8 cellular contexts compared by ENCODE assay signal in genomic region chr20:23361108-23361650, GRCh38. TPM values are rescaled to one million over a fixed set of nuclear protein-coding genes. Genes with fewer than 3 reads are reported as not detected.
A peak's percentile ranks its signal among the peaks of the same experiment; 100 is the strongest.
DNase-seq lines count a peak whose midpoint lies in the region; ATAC-seq and TF ChIP-seq lines count a peak whose summit lies in the region.

No MANE protein-coding gene starts in this region.

- peaks cover 32% of the 10 kb centered on the region for H3K4me1 ChIP-seq in cardiac muscle cell (ENCODE audit: low read depth)
- H3K4me1 ChIP-seq in left ventricle myocardium inferior, result peaks cover 88% of the 10 kb centered on the region

- H3K27me3 ChIP-seq in cardiac muscle cell (no peaks in the 10 kb centered on the region), left ventricle myocardium inferior (ENCODE audit: low read depth) (no peaks in the 10 kb centered on the region)

- peak overlapping the region; percentile 94 for H3K27ac Mint-ChIP-seq in activated CD8-positive, alpha-beta T cell treated with anti-CD3 and anti-CD28 coated beads, Interleukin-2, amount 10 ng/mL, durations not matched to agents 7 days and 5 days

- peaks cover 28% of the 10 kb centered on the region for H3K36me3 Mint-ChIP-seq in activated CD8-positive, alpha-beta T cell treated with anti-CD3 and anti-CD28 coated beads, Interleukin-2, amount 10 ng/mL, durations not matched to agents 7 days and 5 days (ENCODE audit: low read depth)

- intact Hi-C loops in Right ventricle myocardium inferior (cut with DNase I) (loop anchor here (5.0 kb wide), 2 partner anchors 61 to 276 kb away; partner anchors contain the start of genes CST3 and NAPB), left ventricle myocardium inferior (cut with micrococcal nuclease) (no loop called here)

- no peaks in the 10 kb centered on the region for H3K9me3 Mint-ChIP-seq in activated CD8-positive, alpha-beta T cell treated with anti-CD3 and anti-CD28 coated beads, Interleukin-2, amount 10 ng/mL, durations not matched to agents 7 days and 5 days (ENCODE audit: insufficient read depth)

- H3K9me3 ChIP-seq in cardiac muscle cell (ENCODE audit: low read depth), result no peaks in the 10 kb centered on the region
- H3K9me3 ChIP-seq in left ventricle myocardium inferior (replicated peaks), result no peaks in the 10 kb centered on the region

- DNase-seq in cardiac muscle cell (ENCODE audit: low read depth in 1 of 2, low spot score in 1 of 2) (peak in 1 of 2 donors; percentile 42), Right ventricle myocardium inferior (ENCODE audit: missing footprints) (no peak), left ventricle myocardium inferior (no peak), putamen (ENCODE audit: low spot score) (peak; percentile 20), NCI-H1694 (lab: John Stamatoyannopoulos, UW) (no peak), mesenteric fat pad (ENCODE audit: low spot score) (no peak)
- no peak for DNase-seq in activated CD8-positive, alpha-beta T cell treated with anti-CD3 and anti-CD28 coated beads, Interleukin-2, amount 10 ng/mL, durations not matched to agents 7 days and 5 days

- H3K4me3 Mint-ChIP-seq in activated CD8-positive, alpha-beta T cell treated with anti-CD3 and anti-CD28 coated beads, Interleukin-2, amount 10 ng/mL, durations not matched to agents 7 days and 5 days, result peak overlapping the region; percentile 75

- CTCF ChIA-PET in activated CD8-positive, alpha-beta T cell treated with anti-CD3 and anti-CD28 coated beads, Interleukin-2, amount 10 ng/mL, durations not matched to agents 7 days and 5 days (lab: Charles Lee), result interaction anchor here (1.1 to 1.7 kb wide), 2 partner anchors 11 to 60 kb away, joined by 7 read pairs; partner anchors contain the start of gene NAPB

- H3K27ac ChIP-seq in cardiac muscle cell, result peak overlapping the region; percentile 97
- H3K27ac ChIP-seq in left ventricle myocardium inferior (replicated peaks), result peak overlapping the region; percentile 100

- H3K36me3 ChIP-seq in cardiac muscle cell (peaks cover 5% of the 10 kb centered on the region), left ventricle myocardium inferior (peaks cover 22% of the 10 kb centered on the region)

- TF ChIP-seq CTCF in cardiac muscle cell (IDR thresholded peaks at IDR 0.05; ENCODE audit: low read depth, low read length), result no peak
- no peak for TF ChIP-seq CTCF in left ventricle myocardium inferior (IDR thresholded peaks at IDR 0.05; ENCODE audit: borderline replicate concordance)

- H3K27me3 Mint-ChIP-seq in activated CD8-positive, alpha-beta T cell treated with anti-CD3 and anti-CD28 coated beads, Interleukin-2, amount 10 ng/mL, durations not matched to agents 7 days and 5 days (ENCODE audit: low read depth), result no peaks in the 10 kb centered on the region

- peaks cover 59% of the 10 kb centered on the region for H3K4me1 Mint-ChIP-seq in activated CD8-positive, alpha-beta T cell treated with anti-CD3 and anti-CD28 coated beads, Interleukin-2, amount 10 ng/mL, durations not matched to agents 7 days and 5 days (ENCODE audit: low read depth)

- H3K4me3 ChIP-seq in cardiac muscle cell (peak overlapping the region; percentile 56), left ventricle myocardium inferior (peak overlapping the region; percentile 91)

- no peak for ATAC-seq in Right ventricle myocardium inferior
- no peak for ATAC-seq in activated CD8-positive, alpha-beta T cell treated with anti-CD3 and anti-CD28 coated beads, Interleukin-2, amount 10 ng/mL, durations not matched to agents 7 days and 5 days
- no peak for ATAC-seq in GM21825 (IDR thresholded peaks at IDR 0.05; ENCODE audit: unreplicated experiment)

- POLR2A ChIA-PET in activated CD8-positive, alpha-beta T cell treated with anti-CD3 and anti-CD28 coated beads, Interleukin-2, amount 10 ng/mL, durations not matched to agents 7 days and 5 days (lab: Charles Lee), result interaction anchor here (0.6 to 1.7 kb wide), 5 partner anchors 8 to 60 kb away, joined by 3 to 19 read pairs (median 4); partner anchors contain the start of genes NAPB and NXT1

RNA-seq across cellular contexts. Expression of gene GZF1, which starts 0.8 kb away (rescaled TPM):
- total RNA-seq in cardiac muscle cell, result 19.0 and 20.2 TPM in 2 replicates
- polyA plus RNA-seq in cardiac muscle cell, result 7.4 and 10.4 TPM in 2 replicates
- total RNA-seq in Right ventricle myocardium inferior, result 20.6 TPM
- total RNA-seq in activated CD8-positive, alpha-beta T cell treated with anti-CD3 and anti-CD28 coated beads, Interleukin-2, amount 10 ng/mL, durations not matched to agents 7 days and 5 days, result 10 to 100 TPM; 11.1 to 15.8 TPM
- total RNA-seq in left ventricle myocardium inferior, result 24.9 TPM
- 14.6 TPM for total RNA-seq in mesenteric fat pad

RNA-seq across cellular contexts. Expression of gene NXT1, which starts 10.6 kb away (rescaled TPM):
- total RNA-seq in cardiac muscle cell, result 27.4 and 39.1 TPM in 2 replicates
- polyA plus RNA-seq in cardiac muscle cell, result 29.1 and 34.2 TPM in 2 replicates
- 6.5 TPM for total RNA-seq in Right ventricle myocardium inferior
- 10 to 100 TPM; 34.8 to 35.5 TPM for total RNA-seq in activated CD8-positive, alpha-beta T cell treated with anti-CD3 and anti-CD28 coated beads, Interleukin-2, amount 10 ng/mL, durations not matched to agents 7 days and 5 days
- 7.3 TPM for total RNA-seq in left ventricle myocardium inferior
- 18.8 TPM for total RNA-seq in mesenteric fat pad
